Comparison of ENCODE assay signal across 8 cellular contexts in the genomic region with DNA sequence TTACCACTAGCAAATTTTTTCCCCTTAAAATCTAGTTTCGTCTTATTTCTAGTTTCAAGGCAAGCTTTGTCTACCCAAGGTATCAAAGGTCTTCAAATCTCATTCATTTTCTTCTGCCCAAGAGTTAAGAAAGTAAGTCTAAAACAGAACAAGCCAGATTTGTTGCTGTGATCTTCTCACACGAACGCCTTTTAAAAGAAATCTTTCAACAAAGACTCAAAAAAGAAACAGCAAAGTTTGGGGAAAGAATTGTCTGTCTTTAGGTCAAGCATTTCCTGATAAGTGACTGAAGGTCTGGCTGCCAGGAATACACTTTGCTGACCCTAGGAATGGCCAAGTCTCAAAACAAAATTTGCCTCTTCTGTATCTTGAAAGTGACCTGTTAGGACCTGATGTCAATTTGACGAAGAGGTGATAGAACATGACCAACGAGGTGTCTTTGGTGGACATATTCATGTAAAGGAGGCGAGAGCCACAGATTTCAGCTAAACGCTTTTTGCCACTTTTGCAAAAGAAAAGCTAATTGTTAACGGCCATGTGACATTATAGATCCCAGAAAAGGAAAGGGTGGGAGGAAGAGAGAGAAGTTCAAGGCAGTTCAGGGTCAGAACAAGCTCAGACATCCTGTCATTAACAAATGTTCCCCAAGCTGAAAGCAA. TPM values are rescaled to one million over a fixed set of nuclear protein-coding genes. Genes with fewer than 3 reads are reported as not detected.
DNase-seq lines count a peak whose midpoint lies in the region; ATAC-seq, FAIRE-seq and TF ChIP-seq lines count a peak whose summit lies in the region.

No MANE protein-coding gene starts in this region.

- H3K4me3 ChIP-seq in SU-DHL-6 (ENCODE audit: insufficient read depth, low read length, poor library complexity, severe bottlenecking): peak overlapping the region; percentile 79
- peak overlapping the region; percentile 81 to 94 (median 88) for H3K4me3 ChIP-seq in pancreas

- peaks cover 18% of the 10 kb centered on the region; the same call in 1 of the 2 replicates for H3F3A ChIP-seq in SU-DHL-6 (ENCODE audit: insufficient read depth)

- peak overlapping the region; percentile 89 for H3K4me3 Mint-ChIP-seq in activated CD4-positive, alpha-beta T cell treated with anti-CD3 and anti-CD28 coated beads for 36 hours

- TF ChIP-seq CTCF in SU-DHL-6 (IDR thresholded peaks at IDR 0.05; ENCODE audit: insufficient read depth, low read length, poor library complexity, severe bottlenecking) (no peak), pancreas (IDR thresholded peaks at IDR 0.05) (no peak)

- H3K9me2 ChIP-seq in SU-DHL-6 (replicated peaks; ENCODE audit: insufficient read depth, low read length): no peaks in the 10 kb centered on the region

- WGBS in pancreas, 2 donors: 2% methylated on average over 8 of the region's 8 CpGs

- peaks cover 4 to 27% (median 21%) of the 10 kb centered on the region in 3 donors for H3K4me1 ChIP-seq in pancreas

- no peak for DNase-seq in activated CD4-positive, alpha-beta T cell treated with anti-CD3 and anti-CD28 coated beads for 36 hours
- DNase-seq in activated CD4-positive, alpha-beta T cell treated with anti-CD3 and anti-CD28 coated beads for 1 hour: no peak
- DNase-seq in fibroblast of peridontal ligament (ENCODE audit: extremely low read depth) (peak; percentile 52), pancreas (no peak), SW480 (ENCODE audit: low spot score) (no peak)

- H3K9ac ChIP-seq in SU-DHL-6 (ENCODE audit: low read length): peak overlapping the region; percentile 97

- no peaks in the 10 kb centered on the region for H3K27me3 Mint-ChIP-seq in activated CD4-positive, alpha-beta T cell treated with anti-CD3 and anti-CD28 coated beads for 36 hours

- CTCF ChIA-PET in activated CD4-positive, alpha-beta T cell treated with anti-CD3 and anti-CD28 coated beads for 36 hours (lab: Charles Lee): interaction anchor here (0.6 to 5.8 kb wide), 21 partner anchors 10 to 363 kb away, joined by 3 to 39 read pairs (median 4); partner anchors contain the start of genes CFAP54 and LTA4H

- intact Hi-C loops in activated CD4-positive, alpha-beta T cell treated with anti-CD3 and anti-CD28 coated beads for 36 hours (cut with DNase I, micrococcal nuclease): loop anchor here (1.0 to 10.0 kb wide), 5 partner anchors 16 to 456 kb away; partner anchors contain the start of genes AMDHD1 (in 1 of the 2) and CCDC38 (in 1 of the 2)
- intact Hi-C loops in pancreas (cut with DNase I): loop anchor here in 1 of 3 donors (10.0 kb wide), 1 partner anchor 344 kb away; no protein-coding TSS in a partner anchor

- peak overlapping the region; percentile 97 for H3K27ac ChIP-seq in SU-DHL-6 (ENCODE audit: low read depth, low read length)
- peak overlapping the region; percentile 96 to 99 (median 98) for H3K27ac ChIP-seq in pancreas

- H3K9me3 ChIP-seq in SU-DHL-6 (ENCODE audit: insufficient read depth, low read length) (no peaks in the 10 kb centered on the region), pancreas (no peaks in the 10 kb centered on the region)

- H3K27me3 ChIP-seq in SU-DHL-6 (ENCODE audit: low read length) (no peaks in the 10 kb centered on the region), pancreas (no peaks in the 10 kb centered on the region)

- no peak overlapping the region for H2AFZ ChIP-seq in SU-DHL-6 (ENCODE audit: low read depth, low read length, severe bottlenecking)

- peak overlapping the region; percentile 96 for H3K4me2 ChIP-seq in SU-DHL-6 (ENCODE audit: low read depth, low read length, poor library complexity, severe bottlenecking)

- POLR2A ChIA-PET in activated CD4-positive, alpha-beta T cell treated with anti-CD3 and anti-CD28 coated beads for 36 hours (lab: Charles Lee): interaction anchor here (0.6 to 2.4 kb wide), 5 partner anchors 18 to 788 kb away, joined by 3 to 9 read pairs (median 4); no protein-coding TSS in a partner anchor

- no peak for FAIRE-seq in pancreas (lab: Jason Lieb, UNC)

- H3K4me1 Mint-ChIP-seq in activated CD4-positive, alpha-beta T cell treated with anti-CD3 and anti-CD28 coated beads for 36 hours: peaks cover 34% of the 10 kb centered on the region

- H3K9me3 Mint-ChIP-seq in activated CD4-positive, alpha-beta T cell treated with anti-CD3 and anti-CD28 coated beads for 36 hours (ENCODE audit: low read depth): no peaks in the 10 kb centered on the region

- H3K27ac Mint-ChIP-seq in activated CD4-positive, alpha-beta T cell treated with anti-CD3 and anti-CD28 coated beads for 36 hours: peak overlapping the region; percentile 97

- H3K36me3 ChIP-seq in SU-DHL-6 (ENCODE audit: low read length) (no peaks in the 10 kb centered on the region), pancreas (no peaks in the 10 kb centered on the region)

- H3K36me3 Mint-ChIP-seq in activated CD4-positive, alpha-beta T cell treated with anti-CD3 and anti-CD28 coated beads for 36 hours (ENCODE audit: low read depth): peaks cover 2% of the 10 kb centered on the region

- peak; percentile 0 for ATAC-seq in activated CD4-positive, alpha-beta T cell treated with anti-CD3 and anti-CD28 coated beads for 36 hours
- ATAC-seq in pancreas (no peak), HG03159 (IDR thresholded peaks at IDR 0.05; ENCODE audit: unreplicated experiment) (no peak)
- ATAC-seq in activated CD4-positive, CD25-positive, alpha-beta regulatory T cell treated with anti-CD3 and anti-CD28 coated beads, Interleukin-2, amount 50 U/mL, for 24 hours: no peak

- peaks cover 27% of the 10 kb centered on the region for H4K20me1 ChIP-seq in SU-DHL-6 (ENCODE audit: low read depth, low read length)

- H3K79me2 ChIP-seq in SU-DHL-6 (ENCODE audit: insufficient read depth, low read length): peaks cover 63% of the 10 kb centered on the region

RNA-seq across cellular contexts. Expression of gene CDK17, which starts 1.7 kb away (rescaled TPM):
- 10 to 100 TPM; 38.0 to 39.4 TPM for total RNA-seq in activated CD4-positive, alpha-beta T cell treated with anti-CD3 and anti-CD28 coated beads for 36 hours
- 10 to 100 TPM in 2 of 6 donors, 1 to 10 TPM in 4; 7.2 to 15.1 (median 9.2) TPM for total RNA-seq in pancreas
- 1 to 10 TPM; 4.3 to 6.6 TPM for polyA plus RNA-seq in pancreas
